8 cellular contexts compared by ENCODE assay signal in the genomic region with DNA sequence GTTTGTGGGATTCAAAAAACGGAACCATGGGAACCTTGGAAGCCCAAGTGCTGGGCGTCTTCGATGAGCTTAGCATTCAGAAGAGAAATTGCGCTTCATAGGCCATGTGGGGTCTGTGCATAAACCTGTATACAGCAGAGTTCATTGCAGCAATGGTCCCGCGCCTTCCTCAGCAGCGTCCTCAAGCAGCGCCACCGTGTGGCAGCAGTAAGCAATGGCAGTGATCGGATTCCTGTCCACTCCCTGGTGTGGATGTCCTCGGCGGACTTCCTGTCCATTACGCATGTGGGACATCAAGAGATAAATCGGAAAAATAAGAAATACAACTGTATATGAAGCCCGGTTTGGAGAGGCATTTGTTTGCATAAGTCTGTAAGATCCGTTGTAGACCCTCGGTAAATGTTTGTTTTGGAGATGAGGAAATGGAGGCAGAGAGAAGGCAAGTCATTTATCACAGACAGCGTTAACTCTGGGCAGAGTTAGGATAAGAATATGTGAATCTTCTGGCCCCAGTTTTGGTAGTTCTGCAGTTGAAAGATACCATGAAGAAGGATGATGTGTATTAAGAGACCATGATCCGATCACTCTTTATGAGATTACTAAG. TPM values are rescaled to one million over a fixed set of nuclear protein-coding genes. Genes with fewer than 3 reads are reported as not detected.
DNase-seq lines count a peak whose midpoint lies in the region; ATAC-seq and TF ChIP-seq lines count a peak whose summit lies in the region.

No MANE protein-coding gene starts in this region.

- H3K4me1 ChIP-seq in mucosa of descending colon (ENCODE audit: low read depth): no peaks in the 10 kb centered on the region

- no peaks in the 10 kb centered on the region for H3K4me1 Mint-ChIP-seq in activated naive CD4-positive, alpha-beta T cell treated with anti-CD3 and anti-CD28 coated beads for 36 hours (ENCODE audit: low read depth)
- no peaks in the 10 kb centered on the region for H3K4me1 Mint-ChIP-seq in activated CD4-positive, alpha-beta memory T cell treated with anti-CD3 and anti-CD28 coated beads, Interleukin-2, amount 10 ng/mL, durations not matched to agents 7 days and 5 days

- no peaks in the 10 kb centered on the region for H3K9me3 ChIP-seq in mucosa of descending colon

- intact Hi-C loops in activated naive CD4-positive, alpha-beta T cell treated with anti-CD3 and anti-CD28 coated beads for 36 hours (cut with micrococcal nuclease): loop anchor here (1.0 to 10.0 kb wide), 2 partner anchors 1252 to 1524 kb away; no protein-coding TSS in a partner anchor
- intact Hi-C loops in mucosa of descending colon (cut with DNase I, micrococcal nuclease): no loop called here

- peak; percentile 8 for DNase-seq in activated naive CD4-positive, alpha-beta T cell treated with anti-CD3 and anti-CD28 coated beads for 36 hours
- DNase-seq in activated naive CD4-positive, alpha-beta T cell treated with anti-CD3 and anti-CD28 coated beads, Interleukin-2, amount 50 U/mL, for 16 hours: no peak
- DNase-seq in activated CD4-positive, alpha-beta memory T cell treated with anti-CD3 and anti-CD28 coated beads, Interleukin-2, amount 10 ng/mL, durations not matched to agents 7 days and 5 days: peak; percentile 16
- DNase-seq in mucosa of descending colon (peak in 2 of 3 donors; percentile 21 to 48), activated gamma-delta T cell treated with Interleukin-2 at 50 U/mL for 16 hours (no peak), dedifferentiated amniotic fluid mesenchymal stem cell (ENCODE audit: extremely low spot score) (no peak), NCI-H1417 (lab: John Stamatoyannopoulos, UW) (no peak)

- no peaks in the 10 kb centered on the region for H3K36me3 ChIP-seq in mucosa of descending colon (ENCODE audit: low read depth)

- ATAC-seq in HG03342 (IDR thresholded peaks at IDR 0.05; ENCODE audit: unreplicated experiment) (peak; percentile 76), mucosa of descending colon (peak; percentile 86)

- H3K27me3 Mint-ChIP-seq in activated naive CD4-positive, alpha-beta T cell treated with anti-CD3 and anti-CD28 coated beads for 36 hours (ENCODE audit: low read depth): peaks cover 3% of the 10 kb centered on the region
- H3K27me3 Mint-ChIP-seq in activated CD4-positive, alpha-beta memory T cell treated with anti-CD3 and anti-CD28 coated beads, Interleukin-2, amount 10 ng/mL, durations not matched to agents 7 days and 5 days: no peaks in the 10 kb centered on the region

- no peak overlapping the region for H3K4me3 ChIP-seq in mucosa of descending colon

- no peak overlapping the region for H3K27ac Mint-ChIP-seq in activated naive CD4-positive, alpha-beta T cell treated with anti-CD3 and anti-CD28 coated beads for 36 hours
- H3K27ac Mint-ChIP-seq in activated CD4-positive, alpha-beta memory T cell treated with anti-CD3 and anti-CD28 coated beads, Interleukin-2, amount 10 ng/mL, durations not matched to agents 7 days and 5 days: no peak overlapping the region

- H3K4me3 Mint-ChIP-seq in activated naive CD4-positive, alpha-beta T cell treated with anti-CD3 and anti-CD28 coated beads for 36 hours: no peak overlapping the region
- H3K4me3 Mint-ChIP-seq in activated CD4-positive, alpha-beta memory T cell treated with anti-CD3 and anti-CD28 coated beads, Interleukin-2, amount 10 ng/mL, durations not matched to agents 7 days and 5 days: no peak overlapping the region

- no peaks in the 10 kb centered on the region for H3K9me3 Mint-ChIP-seq in activated naive CD4-positive, alpha-beta T cell treated with anti-CD3 and anti-CD28 coated beads for 36 hours
- H3K9me3 Mint-ChIP-seq in activated CD4-positive, alpha-beta memory T cell treated with anti-CD3 and anti-CD28 coated beads, Interleukin-2, amount 10 ng/mL, durations not matched to agents 7 days and 5 days: no peaks in the 10 kb centered on the region

- H3K36me3 Mint-ChIP-seq in activated naive CD4-positive, alpha-beta T cell treated with anti-CD3 and anti-CD28 coated beads for 36 hours (ENCODE audit: low read depth): no peaks in the 10 kb centered on the region
- H3K36me3 Mint-ChIP-seq in activated CD4-positive, alpha-beta memory T cell treated with anti-CD3 and anti-CD28 coated beads, Interleukin-2, amount 10 ng/mL, durations not matched to agents 7 days and 5 days (ENCODE audit: low read depth): no peaks in the 10 kb centered on the region

- CTCF ChIA-PET in activated naive CD4-positive, alpha-beta T cell treated with anti-CD3 and anti-CD28 coated beads for 36 hours (lab: Charles Lee): interaction anchor here (0.6 to 0.9 kb wide), 4 partner anchors 11 to 971 kb away, joined by 3 to 4 read pairs (median 3); no protein-coding TSS in a partner anchor
- CTCF ChIA-PET in activated CD4-positive, alpha-beta memory T cell treated with anti-CD3 and anti-CD28 coated beads, Interleukin-2, amount 10 ng/mL, durations not matched to agents 7 days and 5 days (lab: Charles Lee): no interaction called here

- POLR2A ChIA-PET in activated CD4-positive, alpha-beta memory T cell treated with anti-CD3 and anti-CD28 coated beads, Interleukin-2, amount 10 ng/mL, durations not matched to agents 7 days and 5 days (lab: Charles Lee): no interaction called here

- peak; percentile 35 for TF ChIP-seq CTCF in mucosa of descending colon (IDR thresholded peaks at IDR 0.05)

RNA-seq across cellular contexts. Expression of gene CNTN4, which starts 57.7 kb away (rescaled TPM):
- not detected for total RNA-seq in activated naive CD4-positive, alpha-beta T cell treated with anti-CD3 and anti-CD28 coated beads for 36 hours
- not detected for total RNA-seq in activated CD4-positive, alpha-beta memory T cell treated with anti-CD3 and anti-CD28 coated beads, Interleukin-2, amount 10 ng/mL, durations not matched to agents 7 days and 5 days
- 10 to 100 TPM in 2 of 3 donors, 1 to 10 TPM in 1; 7.8 to 41.1 (median 13.4) TPM for total RNA-seq in mucosa of descending colon

Comparison
In these comparisons a context has a peak if more than half of its experiments do, and no peak if none do; other contexts are left out.
1. DNase-seq: peak in activated naive CD4-positive, alpha-beta T cell treated with anti-CD3 and anti-CD28 coated beads for 36 hours (single experiment), activated CD4-positive, alpha-beta memory T cell treated with anti-CD3 and anti-CD28 coated beads, Interleukin-2, amount 10 ng/mL, durations not matched to agents 7 days and 5 days (single experiment) and mucosa of descending colon (2 of 3); none in activated naive CD4-positive, alpha-beta T cell treated with anti-CD3 and anti-CD28 coated beads, Interleukin-2, amount 50 U/mL, for 16 hours (single experiment), activated gamma-delta T cell treated with Interleukin-2 at 50 U/mL for 16 hours (single experiment), dedifferentiated amniotic fluid mesenchymal stem cell (single experiment) and NCI-H1417 (0 of 3).
2. RNA of gene CNTN4, which starts 57.7 kb away (total RNA-seq): 7.8 to 41.1 TPM in mucosa of descending colon; not detected in activated CD4-positive, alpha-beta memory T cell treated with anti-CD3 and anti-CD28 coated beads, Interleukin-2, amount 10 ng/mL, durations not matched to agents 7 days and 5 days and not detected in activated naive CD4-positive, alpha-beta T cell treated with anti-CD3 and anti-CD28 coated beads for 36 hours; every median in the first group is over 4 times any median in the second.